Comparison of ENCODE assay signal across 8 cellular contexts in the genomic region with DNA sequence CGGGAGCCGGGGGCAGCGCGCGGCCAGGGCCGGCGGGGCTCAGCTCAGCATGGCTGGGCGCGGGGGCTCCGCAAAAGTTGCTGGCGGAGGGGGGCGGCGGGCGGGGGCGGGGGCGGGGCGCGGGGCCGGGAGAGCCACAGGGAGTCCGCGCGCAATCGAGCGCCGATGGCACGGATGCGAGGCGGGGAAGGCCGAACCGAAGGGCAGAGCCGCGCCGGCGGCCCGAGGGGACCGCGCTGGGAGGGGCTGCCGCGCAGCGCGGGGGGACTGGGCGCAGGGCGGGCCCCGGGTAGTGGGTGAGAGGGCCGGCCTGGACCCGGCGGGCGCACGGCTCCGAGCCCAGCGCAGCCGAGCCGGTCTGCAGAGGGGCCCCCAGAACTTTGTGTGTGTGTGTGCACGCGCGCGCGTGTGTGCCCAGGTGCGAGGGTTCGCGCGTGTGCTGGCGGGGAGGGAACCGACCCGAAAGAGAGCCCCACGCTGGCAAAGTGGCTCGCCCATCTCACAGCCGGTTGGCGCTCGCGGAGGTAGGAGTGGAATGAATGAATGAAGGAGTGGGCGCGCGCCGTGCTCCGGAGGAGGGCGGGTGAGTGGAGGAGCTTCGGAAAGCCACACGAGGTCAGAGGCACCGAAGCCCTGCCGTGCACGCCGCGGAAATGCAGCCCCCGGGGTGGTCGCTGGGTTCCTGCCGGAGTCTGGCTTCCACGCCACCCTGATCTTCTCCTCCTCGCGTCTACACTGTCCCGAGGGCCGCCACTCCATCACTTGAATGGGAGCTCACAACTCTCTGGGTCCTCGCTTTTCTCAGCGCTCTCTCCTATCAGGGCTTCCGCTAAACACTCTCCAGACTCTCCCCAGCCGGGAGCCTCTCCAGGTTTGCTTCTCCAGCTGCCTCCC. TPM values are rescaled to one million over a fixed set of nuclear protein-coding genes. Genes with fewer than 3 reads are reported as not detected.
DNase-seq lines count a peak whose midpoint lies in the region; ATAC-seq and TF ChIP-seq lines count a peak whose summit lies in the region.

A gene (minus strand): TSS at position 51 of the 894 bp plus-strand sequence. CDS start 375 bp downstream, outside the sequence.

- H3K4me2 ChIP-seq in neuronal stem cell (ENCODE audit: insufficient read depth, low read length, poor library complexity, severe bottlenecking) = peak within 1 kb of the TSS; percentile 79

- no peak within 1 kb of the TSS for H3K27ac ChIP-seq in SK-N-MC
- H3K27ac ChIP-seq in gastroesophageal sphincter = peak within 1 kb of the TSS; percentile 92 to 98 (median 96)
- peak within 1 kb of the TSS; percentile 10 for H3K27ac ChIP-seq in neuronal stem cell (replicated peaks; ENCODE audit: low read length)
- peak within 1 kb of the TSS; percentile 92 for H3K27ac ChIP-seq in suprapubic skin

- no peaks in the 10 kb centered on the region for H3K9me3 Mint-ChIP-seq in IgD-negative memory B cell
- H3K9me3 Mint-ChIP-seq in activated naive CD4-positive, alpha-beta T cell treated with anti-CD3 and anti-CD28 coated beads for 36 hours = no peaks in the 10 kb centered on the region

- peak within 1 kb of the TSS; percentile 98 for H2AFZ ChIP-seq in neuronal stem cell (ENCODE audit: low read length)

- H3K9ac ChIP-seq in SK-N-MC (ENCODE audit: insufficient read length) (peak within 1 kb of the TSS; percentile 49), neuronal stem cell (ENCODE audit: low read depth, low read length, poor library complexity) (peak within 1 kb of the TSS; percentile 88)

- H3K18ac ChIP-seq in neuronal stem cell (ENCODE audit: low read length) = peak within 1 kb of the TSS; percentile 98

- ATAC-seq in GM21447 (IDR thresholded peaks at IDR 0.05; ENCODE audit: unreplicated experiment) (peak; percentile 41), gastroesophageal sphincter (peak; percentile 84)

- H2BK5ac ChIP-seq in neuronal stem cell (ENCODE audit: low read length) = peak within 1 kb of the TSS; percentile 69

- no peak within 1 kb of the TSS for H4K91ac ChIP-seq in neuronal stem cell (ENCODE audit: low read depth, low read length, poor library complexity)

- peaks cover 22 to 36% (median 33%) of the 10 kb centered on the region in 3 donors for H3K4me1 Mint-ChIP-seq in IgD-negative memory B cell
- peaks cover 36% of the 10 kb centered on the region for H3K4me1 Mint-ChIP-seq in activated naive CD4-positive, alpha-beta T cell treated with anti-CD3 and anti-CD28 coated beads for 36 hours (ENCODE audit: low read depth)

- H3K4me3 ChIP-seq in SK-N-MC (peak within 1 kb of the TSS; percentile 91), gastroesophageal sphincter (peak within 1 kb of the TSS; percentile 88 to 97), neuronal stem cell (ENCODE audit: low read length in 2 of 2) (peak within 1 kb of the TSS; percentile 74 to 93), suprapubic skin (peak within 1 kb of the TSS; percentile 84)

- peak within 1 kb of the TSS; percentile 61 for H3K23ac ChIP-seq in neuronal stem cell (ENCODE audit: low read depth, low read length, poor library complexity)

- no peaks in the 10 kb centered on the region for H3K27me3 ChIP-seq in gastroesophageal sphincter
- peaks cover 0 to 8% (median 0%) of the 10 kb centered on the region in 3 experiments for H3K27me3 ChIP-seq in neuronal stem cell (ENCODE audit: control insufficient read depth in 3 of 3, insufficient read depth in 3 of 3, low read depth in 1 of 3, low read length in 3 of 3)
- peaks cover 2% of the 10 kb centered on the region for H3K27me3 ChIP-seq in suprapubic skin

- H3K4ac ChIP-seq in neuronal stem cell (ENCODE audit: low read length) = no peak within 1 kb of the TSS

- H3K36me3 ChIP-seq in SK-N-MC (ENCODE audit: insufficient read depth, low read length) (no peaks in the 10 kb centered on the region), gastroesophageal sphincter (peaks cover 0 to 6% of the 10 kb centered on the region in 2 donors), neuronal stem cell (replicated peaks in 1 of 2; ENCODE audit: control insufficient read depth in 2 of 2, insufficient read depth in 2 of 2, low read length in 2 of 2) (peaks cover 0 to 24% of the 10 kb centered on the region in 2 donors), suprapubic skin (no peaks in the 10 kb centered on the region)

- H3K27me3 Mint-ChIP-seq in IgD-negative memory B cell = peaks cover 2% of the 10 kb centered on the region
- H3K27me3 Mint-ChIP-seq in activated naive CD4-positive, alpha-beta T cell treated with anti-CD3 and anti-CD28 coated beads for 36 hours (ENCODE audit: low read depth) = peaks cover 14% of the 10 kb centered on the region

- DNase-seq in DMS 273 (lab: John Stamatoyannopoulos, UW; ENCODE audit: unreplicated experiment) (peak; percentile 94), SK-N-MC (ENCODE audit: low read depth, low spot score) (no peak), neuronal stem cell (ENCODE audit: low spot score) (peak; percentile 80), suprapubic skin (ENCODE audit: low spot score in 2 of 2) (peak; percentile 83 to 84)
- DNase-seq in activated naive CD4-positive, alpha-beta T cell treated with anti-CD3 and anti-CD28 coated beads for 36 hours = peak; percentile 68

- H3K4me1 ChIP-seq in gastroesophageal sphincter = peaks cover 0 to 38% (median 12%) of the 10 kb centered on the region in 3 donors
- peaks cover 8 to 19% of the 10 kb centered on the region in 2 donors for H3K4me1 ChIP-seq in neuronal stem cell (ENCODE audit: control insufficient read depth in 2 of 2, insufficient read depth in 1 of 2, low read depth in 1 of 2, low read length in 2 of 2)
- peaks cover 21% of the 10 kb centered on the region for H3K4me1 ChIP-seq in suprapubic skin

- peak within 1 kb of the TSS; percentile 98 to 99 (median 98) for H3K4me3 Mint-ChIP-seq in IgD-negative memory B cell
- H3K4me3 Mint-ChIP-seq in activated naive CD4-positive, alpha-beta T cell treated with anti-CD3 and anti-CD28 coated beads for 36 hours = peak within 1 kb of the TSS; percentile 96

- no peaks in the 10 kb centered on the region for H3K79me1 ChIP-seq in neuronal stem cell (ENCODE audit: low read depth, low read length)

- H2BK12ac ChIP-seq in neuronal stem cell (ENCODE audit: low read length) = no peak within 1 kb of the TSS

- no peak for TF ChIP-seq EP300 in gastroesophageal sphincter (IDR thresholded peaks at IDR 0.05)
- TF ChIP-seq EP300 in suprapubic skin (IDR thresholded peaks at IDR 0.05) = no peak

- peak within 1 kb of the TSS; percentile 36 for H2BK120ac ChIP-seq in neuronal stem cell (ENCODE audit: low read depth, low read length)

- peak within 1 kb of the TSS; percentile 48 for H3K14ac ChIP-seq in neuronal stem cell (ENCODE audit: low read length)

- intact Hi-C loops in activated naive CD4-positive, alpha-beta T cell treated with anti-CD3 and anti-CD28 coated beads for 36 hours (cut with micrococcal nuclease) = loop anchor here (2.0 to 10.0 kb wide), 4 partner anchors 399 to 1023 kb away; a partner anchor contains a TSS

- H2AK5ac ChIP-seq in neuronal stem cell (ENCODE audit: low read depth, low read length) = no peak within 1 kb of the TSS

- TF ChIP-seq CTCF in gastroesophageal sphincter (IDR thresholded peaks at IDR 0.05) (no peak), suprapubic skin (IDR thresholded peaks at IDR 0.05) (no peak)

- no peak within 1 kb of the TSS for H4K8ac ChIP-seq in neuronal stem cell (ENCODE audit: low read depth, low read length)

- H2BK15ac ChIP-seq in neuronal stem cell (ENCODE audit: low read length) = peak within 1 kb of the TSS; percentile 26

- 0% methylated on average over 2 to 6 of the region's 96 CpGs for WGBS in gastroesophageal sphincter (ENCODE audit: low coverage in 1 of 2), 2 donors
- WGBS in neuronal stem cell (ENCODE audit: extremely low coverage in 2 of 2, insufficient read length in 2 of 2, insufficient replicate concordance in 1 of 2), 2 donors = no CpG with 5 or more reads among the region's 96 CpGs
- WGBS in suprapubic skin = 2% methylated on average over 33 of the region's 96 CpGs

- TF ChIP-seq POLR2A in gastroesophageal sphincter (IDR thresholded peaks at IDR 0.05) (no peak), suprapubic skin (IDR thresholded peaks at IDR 0.05) (no peak)

- peaks cover 3% of the 10 kb centered on the region for H3K36me3 Mint-ChIP-seq in IgD-negative memory B cell
- H3K36me3 Mint-ChIP-seq in activated naive CD4-positive, alpha-beta T cell treated with anti-CD3 and anti-CD28 coated beads for 36 hours (ENCODE audit: low read depth) = no peaks in the 10 kb centered on the region

- H3K27ac Mint-ChIP-seq in IgD-negative memory B cell = peak within 1 kb of the TSS; percentile 93 to 100 (median 98)
- H3K27ac Mint-ChIP-seq in activated naive CD4-positive, alpha-beta T cell treated with anti-CD3 and anti-CD28 coated beads for 36 hours = peak within 1 kb of the TSS; percentile 84

- no peaks in the 10 kb centered on the region for H3K9me3 ChIP-seq in SK-N-MC (ENCODE audit: low read depth, low read length)
- H3K9me3 ChIP-seq in gastroesophageal sphincter = no peaks in the 10 kb centered on the region
- no peaks in the 10 kb centered on the region for H3K9me3 ChIP-seq in neuronal stem cell (replicated peaks in 1 of 2; ENCODE audit: control insufficient read depth in 2 of 2, insufficient read depth in 1 of 2, low read depth in 1 of 2, low read length in 2 of 2)
- no peaks in the 10 kb centered on the region for H3K9me3 ChIP-seq in suprapubic skin

- CTCF ChIA-PET in activated naive CD4-positive, alpha-beta T cell treated with anti-CD3 and anti-CD28 coated beads for 36 hours (lab: Charles Lee) = interaction anchor here (0.8 to 1.6 kb wide), 5 partner anchors 41 to 224 kb away, joined by 3 to 8 read pairs (median 3); no protein-coding TSS in a partner anchor

RNA-seq across cellular contexts. Expression of the gene that starts here (rescaled TPM):
- 5.5 TPM for polyA plus RNA-seq in IgD-negative memory B cell
- 10 to 100 TPM; 16.8 to 17.3 TPM for total RNA-seq in activated naive CD4-positive, alpha-beta T cell treated with anti-CD3 and anti-CD28 coated beads for 36 hours
- total RNA-seq in gastroesophageal sphincter (10 to 100 TPM; 17.9 to 35.9 (median 22.4) TPM), suprapubic skin (10 to 100 TPM; 13.6 to 21.8 (median 18.2) TPM)
- 23.0 TPM for polyA plus RNA-seq in neuronal stem cell (2013, experiment 1 of 2)
- 24.8 TPM for polyA plus RNA-seq in neuronal stem cell (2013, experiment 2 of 2)
